ENCODE assay signal across 8 cellular contexts in genomic region chr4:75672461-75673026, GRCh38. TPM values are rescaled to one million over a fixed set of nuclear protein-coding genes. Genes with fewer than 3 reads are reported as not detected.
DNase-seq lines count a peak whose midpoint lies in the region; ATAC-seq and TF ChIP-seq lines count a peak whose summit lies in the region.

No MANE protein-coding gene starts in this region.

- H3K27me3 Mint-ChIP-seq in activated naive CD4-positive, alpha-beta T cell treated with anti-CD3 and anti-CD28 coated beads, Interleukin-2, amount 10 ng/mL, durations not matched to agents 7 days and 5 days: peaks cover 12% of the 10 kb centered on the region

- H3K4me3 Mint-ChIP-seq in activated naive CD4-positive, alpha-beta T cell treated with anti-CD3 and anti-CD28 coated beads, Interleukin-2, amount 10 ng/mL, durations not matched to agents 7 days and 5 days: peak overlapping the region; percentile 97

- H3K36me3 Mint-ChIP-seq in activated naive CD4-positive, alpha-beta T cell treated with anti-CD3 and anti-CD28 coated beads, Interleukin-2, amount 10 ng/mL, durations not matched to agents 7 days and 5 days: peaks cover 40% of the 10 kb centered on the region

- ATAC-seq in GM21367 (IDR thresholded peaks at IDR 0.05; ENCODE audit: unreplicated experiment): peak; percentile 25
- peak; percentile 23 for ATAC-seq in Right ventricle myocardium inferior

- H3K27ac ChIP-seq in ovary (peak overlapping the region; percentile 77 to 84), thyroid gland (peak overlapping the region; percentile 89 to 96 (median 95))

- H3K4me3 ChIP-seq in ovary: peak overlapping the region; percentile 90
- peak overlapping the region; percentile 87 to 89 (median 88) for H3K4me3 ChIP-seq in thyroid gland (replicated peaks in 1 of 3)

- H3K27me3 ChIP-seq in ovary (no peaks in the 10 kb centered on the region), thyroid gland (no peaks in the 10 kb centered on the region)

- 0 to 1% (median 0%) methylated on average over 44 of the region's 44 CpGs for WGBS in ovary, 3 donors
- WGBS in thyroid gland, 2 donors: 0% methylated on average over 41 to 43 of the region's 44 CpGs

- TF ChIP-seq POLR2A in ovary (IDR thresholded peaks at IDR 0.05) (no peak), thyroid gland (IDR thresholded peaks at IDR 0.05) (no peak)

- in situ Hi-C loops in SK-MEL-5 (cut with HindIII; ENCODE audit: low pct_unique_long_range_greater_than_20kb, low sequenced_read_pairs): no loop called here

- H3K27ac Mint-ChIP-seq in activated naive CD4-positive, alpha-beta T cell treated with anti-CD3 and anti-CD28 coated beads, Interleukin-2, amount 10 ng/mL, durations not matched to agents 7 days and 5 days: peak overlapping the region; percentile 99

- DNase-seq in DMS114 treated with DMSO at 0.1 percent for 48 hours (lab: John Stamatoyannopoulos, UW; ENCODE audit: unreplicated experiment): peak; percentile 3
- peak in 68 of 76 experiments; percentile 1 to 67 (median 44) for DNase-seq in HUDEP-2 (lab: John Stamatoyannopoulos, UW; ENCODE audit: unreplicated experiment in 76 of 76)
- DNase-seq in SK-MEL-5 (ENCODE audit: low read depth, low spot score): peak; percentile 69
- peak; percentile 89 for DNase-seq in activated naive CD4-positive, alpha-beta T cell treated with anti-CD3 and anti-CD28 coated beads, Interleukin-2, amount 10 ng/mL, durations not matched to agents 7 days and 5 days
- peak; percentile 87 for DNase-seq in Right ventricle myocardium inferior (ENCODE audit: missing footprints)
- peak; percentile 52 to 76 (median 70) for DNase-seq in ovary
- DNase-seq in thyroid gland: peak; percentile 66 to 70

- no peaks in the 10 kb centered on the region for H3K9me3 ChIP-seq in ovary
- no peaks in the 10 kb centered on the region for H3K9me3 ChIP-seq in thyroid gland

- CTCF ChIA-PET in activated naive CD4-positive, alpha-beta T cell treated with anti-CD3 and anti-CD28 coated beads, Interleukin-2, amount 10 ng/mL, durations not matched to agents 7 days and 5 days (lab: Charles Lee): interaction anchor here (0.6 to 3.5 kb wide), 2 partner anchors 52 kb away, joined by 3 to 13 read pairs; partner anchors contain the start of gene USO1

- TF ChIP-seq CTCF in ovary (IDR thresholded peaks at IDR 0.05) (no peak), thyroid gland (IDR thresholded peaks at IDR 0.05) (no peak)

- peaks cover 52% of the 10 kb centered on the region for H3K4me1 Mint-ChIP-seq in activated naive CD4-positive, alpha-beta T cell treated with anti-CD3 and anti-CD28 coated beads, Interleukin-2, amount 10 ng/mL, durations not matched to agents 7 days and 5 days

- H3K36me3 ChIP-seq in ovary: no peaks in the 10 kb centered on the region
- H3K36me3 ChIP-seq in thyroid gland: no peaks in the 10 kb centered on the region

- intact Hi-C loops in Right ventricle myocardium inferior (cut with DNase I) (loop anchor here (1.0 to 5.0 kb wide), 2 partner anchors 52 to 160 kb away; partner anchors contain the start of genes RCHY1, THAP6 and USO1), ovary (cut with DNase I) (loop anchor here in 3 of 4 donors (1.0 to 10.0 kb wide), 3 partner anchors 52 kb away; partner anchors contain the start of gene USO1 (in 3 of the 3)), thyroid gland (cut with DNase I) (loop anchor here (5.0 kb wide), 1 partner anchor 50 kb away; the partner anchor contains the start of gene USO1)

- H3K4me1 ChIP-seq in ovary (ENCODE audit: insufficient read depth) (peaks cover 11% of the 10 kb centered on the region), thyroid gland (peaks cover 19 to 26% of the 10 kb centered on the region in 2 donors)

- TF ChIP-seq EP300 in ovary (IDR thresholded peaks at IDR 0.05): no peak

- no peaks in the 10 kb centered on the region for H3K9me3 Mint-ChIP-seq in activated naive CD4-positive, alpha-beta T cell treated with anti-CD3 and anti-CD28 coated beads, Interleukin-2, amount 10 ng/mL, durations not matched to agents 7 days and 5 days

RNA-seq across cellular contexts. Expression of gene G3BP2, which starts 0.7 kb away (rescaled TPM):
- total RNA-seq in SK-MEL-5 (2014; rRNA removed; shearing (Covaris generic)): 355 and 386 TPM in 2 replicates
- 263 and 324 TPM in 2 replicates for polyA plus RNA-seq in SK-MEL-5 (2015; cell fraction: cytosol; rRNA removed)
- polyA plus RNA-seq in SK-MEL-5 (2015; cell fraction: nucleus; rRNA removed): 108 and 124 TPM in 2 replicates
- total RNA-seq in Right ventricle myocardium inferior (65.5 TPM), ovary (10 to 100 TPM; 56.0 to 96.5 (median 83.1) TPM), thyroid gland (100 to 1,000 TPM; 117 to 179 (median 139) TPM)
- 100 to 1,000 TPM in 1 of 2 donors, 10 to 100 TPM in 1; 31.4 to 122 TPM for polyA plus RNA-seq in ovary

RNA-seq across cellular contexts. Expression of gene CDKL2, which starts 42.2 kb away (rescaled TPM):
- not detected in 2 replicates for total RNA-seq in SK-MEL-5 (2014; rRNA removed; shearing (Covaris generic))
- not detected in 2 replicates for polyA plus RNA-seq in SK-MEL-5 (2015; cell fraction: cytosol; rRNA removed)
- 0.09 and 0.34 TPM in 2 replicates for polyA plus RNA-seq in SK-MEL-5 (2015; cell fraction: nucleus; rRNA removed)
- total RNA-seq in Right ventricle myocardium inferior: 0.11 TPM
- total RNA-seq in ovary: 1 to 10 TPM; 1.2 to 3.4 (median 1.9) TPM
- 1 to 10 TPM in 1 of 2 donors, under 1 TPM in 1; 0.45 to 1.2 TPM for polyA plus RNA-seq in ovary
- 10 to 100 TPM; 14.1 to 27.0 (median 17.6) TPM for total RNA-seq in thyroid gland

RNA-seq across cellular contexts. Expression of gene USO1, which starts 51.8 kb away (rescaled TPM):
- 80.7 and 91.6 TPM in 2 replicates for total RNA-seq in SK-MEL-5 (2014; rRNA removed; shearing (Covaris generic))
- polyA plus RNA-seq in SK-MEL-5 (2015; cell fraction: cytosol; rRNA removed): 38.7 and 57.5 TPM in 2 replicates
- 37.8 and 41.8 TPM in 2 replicates for polyA plus RNA-seq in SK-MEL-5 (2015; cell fraction: nucleus; rRNA removed)
- total RNA-seq in Right ventricle myocardium inferior (85.0 TPM), ovary (10 to 100 TPM; 52.2 to 91.3 (median 74.3) TPM), thyroid gland (100 to 1,000 TPM in 2 of 4 donors, 10 to 100 TPM in 2; 97.2 to 102 (median 100) TPM)
- polyA plus RNA-seq in ovary: 10 to 100 TPM; 50.7 to 56.2 TPM

Comparison
In these comparisons a context has a peak if more than half of its experiments do, and no peak if none do; other contexts are left out.
1. Peak in every context shown above with its lines: DNase-seq, ATAC-seq, H3K4me3 ChIP-seq and H3K27ac ChIP-seq.
2. DNase-seq: peak in every context shown above with its lines; median percentile 89 in activated naive CD4-positive, alpha-beta T cell treated with anti-CD3 and anti-CD28 coated beads, Interleukin-2, amount 10 ng/mL, durations not matched to agents 7 days and 5 days; 87 in Right ventricle myocardium inferior; 70 in ovary; 69 in SK-MEL-5; 68 in thyroid gland; 44 in HUDEP-2; 3 in DMS114 treated with DMSO at 0.1 percent for 48 hours.